10 cellular contexts compared by ENCODE assay signal in the genomic region with DNA sequence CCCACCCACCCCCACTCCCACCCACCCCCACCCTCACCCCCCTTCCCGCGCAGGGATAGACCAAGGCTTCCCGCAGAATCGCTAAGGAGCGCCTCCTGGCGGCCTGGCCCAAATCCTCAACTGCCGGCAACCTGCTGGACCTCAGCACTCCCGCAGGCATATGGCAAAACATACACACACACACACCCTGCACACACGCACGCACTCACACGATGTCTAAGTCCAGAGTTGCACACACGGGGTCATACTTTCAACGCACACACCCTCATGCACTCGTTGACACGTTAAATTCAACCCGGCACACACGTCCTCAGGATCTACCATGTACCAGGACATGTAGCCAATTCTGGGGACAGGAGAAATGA. TPM values are rescaled to one million over a fixed set of nuclear protein-coding genes. Genes with fewer than 3 reads are reported as not detected.
DNase-seq lines count a peak whose midpoint lies in the region; ATAC-seq and TF ChIP-seq lines count a peak whose summit lies in the region.
"Had no signal": no experiment of that assay in that cellular context is flagged by ENCODE, and none has a peak within 500 bp of the region (broad histone marks: within the 10 kb centered on the region; RNA-seq: fewer than 3 reads in every experiment).

No MANE protein-coding gene starts in this region.

- no peak for ATAC-seq in activated CD8-positive, alpha-beta T cell treated with anti-CD3 and anti-CD28 coated beads, Interleukin-2, amount 10 ng/mL, durations not matched to agents 7 days and 5 days
- ATAC-seq in HG03039 (IDR thresholded peaks at IDR 0.05; ENCODE audit: unreplicated experiment) = no peak
- ATAC-seq in GM21717 (IDR thresholded peaks at IDR 0.05; ENCODE audit: unreplicated experiment) = no peak

- H3K9me3 ChIP-seq in transverse colon = no peaks in the 10 kb centered on the region
- H3K9me3 ChIP-seq: prostate gland had no signal

- no peak overlapping the region for H3K27ac ChIP-seq in HL-60 (replicated peaks)
- H3K27ac ChIP-seq in transverse colon = no peak overlapping the region
- H3K27ac ChIP-seq: prostate gland, SJSA1 had no signal

- peak; percentile 45 for DNase-seq in DMS53 treated with DMSO at 0.1 percent for 48 hours (lab: John Stamatoyannopoulos, UW; ENCODE audit: unreplicated experiment)
- peak in 1 of 2 experiments; percentile 39 for DNase-seq in HL-60 (ENCODE audit: low read depth in 1 of 2, low spot score in 1 of 2)
- DNase-seq in activated CD8-positive, alpha-beta T cell treated with anti-CD3 and anti-CD28 coated beads, Interleukin-2, amount 10 ng/mL, durations not matched to agents 7 days and 5 days = peak; percentile 29
- DNase-seq in mesothelial cell of epicardium (ENCODE audit: low spot score in 2 of 2, unreplicated experiment in 2 of 2) = no peak
- no peak for DNase-seq in transverse colon

- H3K4me1 Mint-ChIP-seq in activated CD8-positive, alpha-beta T cell treated with anti-CD3 and anti-CD28 coated beads, Interleukin-2, amount 10 ng/mL, durations not matched to agents 7 days and 5 days (ENCODE audit: low read depth) = peaks cover 3% of the 10 kb centered on the region
- peaks cover 2% of the 10 kb centered on the region for H3K4me1 Mint-ChIP-seq in mesothelial cell of epicardium

- WGBS in transverse colon (ENCODE audit: low coverage in 1 of 2), 2 donors = 20% methylated on average over 12 of the region's 17 CpGs; no CpG with 5 or more reads in 1 of the 2 donors

- peaks cover 46% of the 10 kb centered on the region for H3K27me3 Mint-ChIP-seq in activated CD8-positive, alpha-beta T cell treated with anti-CD3 and anti-CD28 coated beads, Interleukin-2, amount 10 ng/mL, durations not matched to agents 7 days and 5 days (ENCODE audit: low read depth)
- peaks cover 86% of the 10 kb centered on the region for H3K27me3 Mint-ChIP-seq in mesothelial cell of epicardium (ENCODE audit: low read depth)

- peaks cover 0 to 14% (median 2%) of the 10 kb centered on the region in 4 donors for H3K4me1 ChIP-seq in transverse colon

- no peak for TF ChIP-seq POLR2A in transverse colon (IDR thresholded peaks at IDR 0.05)

- POLR2A ChIA-PET in activated CD8-positive, alpha-beta T cell treated with anti-CD3 and anti-CD28 coated beads, Interleukin-2, amount 10 ng/mL, durations not matched to agents 7 days and 5 days (lab: Charles Lee) = no interaction called here

- intact Hi-C loops in transverse colon (cut with DNase I; ENCODE audit: low total_unique reads) = no loop called here

- CTCF ChIA-PET in activated CD8-positive, alpha-beta T cell treated with anti-CD3 and anti-CD28 coated beads, Interleukin-2, amount 10 ng/mL, durations not matched to agents 7 days and 5 days (lab: Charles Lee) = interaction anchor here (1.3 kb wide), 1 partner anchor 13 kb away, joined by 3 read pairs; no protein-coding TSS in a partner anchor

- no peaks in the 10 kb centered on the region for H3K36me3 ChIP-seq in transverse colon
- H3K36me3 ChIP-seq: prostate gland, SJSA1 had no signal

- H3K9me3 Mint-ChIP-seq in activated CD8-positive, alpha-beta T cell treated with anti-CD3 and anti-CD28 coated beads, Interleukin-2, amount 10 ng/mL, durations not matched to agents 7 days and 5 days (ENCODE audit: insufficient read depth) = no peaks in the 10 kb centered on the region
- no peaks in the 10 kb centered on the region for H3K9me3 Mint-ChIP-seq in mesothelial cell of epicardium

- no peak overlapping the region for H3K4me3 Mint-ChIP-seq in activated CD8-positive, alpha-beta T cell treated with anti-CD3 and anti-CD28 coated beads, Interleukin-2, amount 10 ng/mL, durations not matched to agents 7 days and 5 days
- peak overlapping the region; percentile 7 for H3K4me3 Mint-ChIP-seq in mesothelial cell of epicardium

- H3K36me3 Mint-ChIP-seq in activated CD8-positive, alpha-beta T cell treated with anti-CD3 and anti-CD28 coated beads, Interleukin-2, amount 10 ng/mL, durations not matched to agents 7 days and 5 days (ENCODE audit: low read depth) = no peaks in the 10 kb centered on the region
- no peaks in the 10 kb centered on the region for H3K36me3 Mint-ChIP-seq in mesothelial cell of epicardium

- no peak for TF ChIP-seq EP300 in transverse colon (IDR thresholded peaks at IDR 0.05; ENCODE audit: low read depth)

- H3K27me3 ChIP-seq in HL-60 (ENCODE audit: insufficient read depth, poor library complexity, severe bottlenecking) (peaks cover 15% of the 10 kb centered on the region), transverse colon (peaks cover 91% of the 10 kb centered on the region)

- peak; percentile 33 for TF ChIP-seq CTCF in HL-60 (IDR thresholded peaks at IDR 0.05; ENCODE audit: insufficient read depth, low read length)
- TF ChIP-seq CTCF in mesothelial cell of epicardium (IDR thresholded peaks at IDR 0.05; ENCODE audit: unreplicated experiment) = no peak
- TF ChIP-seq CTCF in transverse colon (IDR thresholded peaks at IDR 0.05) = no peak

- in situ Hi-C loops in transverse colon (cut with MboI; ENCODE audit: low pct_ligation_motif_present in 1 of 4, low pct_unique_long_range_greater_than_20kb in 1 of 4, low sequenced_read_pairs in 3 of 4) = no loop called here

- H3K27ac Mint-ChIP-seq in activated CD8-positive, alpha-beta T cell treated with anti-CD3 and anti-CD28 coated beads, Interleukin-2, amount 10 ng/mL, durations not matched to agents 7 days and 5 days = no peak overlapping the region
- no peak overlapping the region for H3K27ac Mint-ChIP-seq in mesothelial cell of epicardium

- no peak overlapping the region for H3K4me3 ChIP-seq in HL-60 (replicated peaks; ENCODE audit: insufficient read depth, low read length)
- H3K4me3 ChIP-seq in transverse colon = no peak overlapping the region
- H3K4me3 ChIP-seq: prostate gland, SJSA1 had no signal

RNA-seq across cellular contexts. Expression of gene CPLX2, which starts 1.7 kb away (rescaled TPM):
- total RNA-seq in activated CD8-positive, alpha-beta T cell treated with anti-CD3 and anti-CD28 coated beads, Interleukin-2, amount 10 ng/mL, durations not matched to agents 7 days and 5 days = not detected
- not detected in 3 replicates for total RNA-seq in mesothelial cell of epicardium
- 10 to 100 TPM in 1 of 4 donors, 1 to 10 TPM in 2, not detected in 1; 1.1 to 31.0 (median 2.5) TPM for total RNA-seq in transverse colon
- total RNA-seq: dermis microvascular lymphatic vessel endothelial cell, SJSA1 had no signal

Comparison
In these comparisons a context has a peak if more than half of its experiments do, and no peak if none do; other contexts are left out.
1. DNase-seq: peak in DMS53 treated with DMSO at 0.1 percent for 48 hours (single experiment) and activated CD8-positive, alpha-beta T cell treated with anti-CD3 and anti-CD28 coated beads, Interleukin-2, amount 10 ng/mL, durations not matched to agents 7 days and 5 days (single experiment); none in mesothelial cell of epicardium (0 of 2) and transverse colon (single experiment).